ENCODE assay signal across 9 cellular contexts in the genomic region with DNA sequence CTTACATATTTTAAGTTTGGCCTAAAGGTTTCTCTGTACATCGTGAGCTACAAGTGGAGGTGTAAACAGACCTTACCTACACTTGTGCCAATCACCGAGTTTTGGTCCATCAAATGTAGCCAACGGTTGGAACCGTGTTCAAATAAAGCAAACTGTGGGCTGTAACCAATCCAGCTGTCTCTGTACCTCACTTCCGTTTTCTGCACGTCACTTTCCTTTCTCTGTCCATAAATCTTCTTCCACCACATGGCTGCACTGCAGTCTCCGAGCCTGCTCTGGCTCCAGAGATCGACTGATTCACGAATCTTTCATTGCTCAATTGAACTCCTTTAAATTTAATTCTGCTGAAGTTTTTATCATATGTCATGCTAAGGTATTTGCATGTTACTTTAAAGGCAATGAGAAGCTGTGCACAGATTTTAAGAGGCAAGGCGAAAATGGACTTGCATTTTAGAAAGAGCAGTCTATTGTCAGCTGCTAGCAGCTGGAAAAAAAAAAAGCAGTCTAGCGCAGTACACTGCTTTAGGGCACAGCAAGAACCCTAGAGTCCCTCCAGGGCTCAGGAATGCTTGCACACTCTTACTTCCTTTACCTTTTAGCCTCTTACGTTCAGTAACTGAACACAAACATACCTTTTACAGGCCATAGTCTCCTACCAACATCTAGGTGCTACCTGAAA. TPM values are rescaled to one million over a fixed set of nuclear protein-coding genes. Genes with fewer than 3 reads are reported as not detected.
DNase-seq lines count a peak whose midpoint lies in the region; ATAC-seq, FAIRE-seq and TF ChIP-seq lines count a peak whose summit lies in the region.
"Had no signal": no experiment of that assay in that cellular context is flagged by ENCODE, and none has a peak within 500 bp of the region (broad histone marks: within the 10 kb centered on the region; RNA-seq: fewer than 3 reads in every experiment).

No MANE protein-coding gene starts in this region.

- no peak for FAIRE-seq in K562 (lab: Jason Lieb, UNC)

- H3K18ac ChIP-seq in mesendoderm (ENCODE audit: low read length) = no peak overlapping the region

- H3K4me2 ChIP-seq in K562 (ENCODE audit: insufficient read depth, low read length) (no peak overlapping the region; the same call in 1 of the 2 replicates), mesendoderm (ENCODE audit: low read length) (no peak overlapping the region)

- H2BK5ac ChIP-seq in mesendoderm (ENCODE audit: low read length) = no peak overlapping the region

- in situ Hi-C loops in K562 (cut with MboI) = no loop called here

- H2AFZ ChIP-seq in K562 (ENCODE audit: low read depth, low read length) = peak overlapping the region; percentile 20; the same call in 1 of the 2 replicates

- no peak for TF ChIP-seq RAD21 in K562 (CRISPR knock-in tag; conservative IDR thresholded peaks at IDR 0.05 in 1 of 2, IDR thresholded peaks at IDR 0.05 in 1 of 2)

- no peak overlapping the region for H3K4me3 ChIP-seq in K562
- no peak overlapping the region for H3K4me3 ChIP-seq in mesendoderm (ENCODE audit: low read length)
- peak overlapping the region in 2 of 4 donors; percentile 1 to 7 for H3K4me3 ChIP-seq in upper lobe of left lung

- DNase-seq in Right ventricle myocardium superior (no peak), left cardiac atrium (no peak), K562 (ENCODE audit: extremely low read depth in 1 of 4, low spot score in 3 of 4) (no peak), mesendoderm (no peak), upper lobe of left lung (no peak)
- DNase-seq in activated CD8-positive, alpha-beta memory T cell treated with anti-CD3 and anti-CD28 coated beads, Interleukin-2, amount 50 U/mL, for 4 hours = no peak
- DNase-seq: activated CD4-positive, alpha-beta T cell treated with anti-CD3 and anti-CD28 coated beads, Interleukin-2, amount 50 U/mL, for 1 hour had no signal

- no peak overlapping the region for H2AK5ac ChIP-seq in mesendoderm (ENCODE audit: low read length)

- H3K27me3 ChIP-seq in K562 (ENCODE audit: control insufficient read depth in 2 of 2, insufficient read depth in 2 of 2, low read length in 2 of 2) (no peaks in the 10 kb centered on the region; a peak in 1 of 5 replicates), mesendoderm (ENCODE audit: insufficient read depth, low read length, poor library complexity) (no peaks in the 10 kb centered on the region), upper lobe of left lung (no peaks in the 10 kb centered on the region)

- H3K4ac ChIP-seq in mesendoderm (ENCODE audit: low read depth, low read length) = no peak overlapping the region

- no peak for TF ChIP-seq CTCF in K562 (IDR thresholded peaks at IDR 0.05 in 2 of 3, conservative IDR thresholded peaks at IDR 0.05 in 1 of 3; ENCODE audit: insufficient read depth in 2 of 3, low read depth in 1 of 3, low read length in 3 of 3)
- no peak for TF ChIP-seq CTCF in upper lobe of left lung (IDR thresholded peaks at IDR 0.05)

- no peaks in the 10 kb centered on the region for H3K79me2 ChIP-seq in K562 (ENCODE audit: control insufficient read depth, insufficient read depth, low read length)
- H3K79me2 ChIP-seq in mesendoderm (ENCODE audit: control insufficient read depth, insufficient read depth, low read length) = peaks cover 19% of the 10 kb centered on the region

- no peak overlapping the region for H2BK15ac ChIP-seq in mesendoderm (replicated peaks; ENCODE audit: low read depth)

- H3K4me1 ChIP-seq in K562 (replicated peaks in 1 of 2; ENCODE audit: control insufficient read depth in 2 of 2, insufficient read depth in 2 of 2, low read length in 2 of 2) (peaks cover 0 to 4% of the 10 kb centered on the region in 2 experiments; a peak in 2 of 5 replicates), mesendoderm (ENCODE audit: control insufficient read depth, low read depth, low read length) (peaks cover 14% of the 10 kb centered on the region), upper lobe of left lung (peaks cover 12 to 37% (median 21%) of the 10 kb centered on the region in 4 donors)

- no TSS peak for BruUV-seq in K562 (replicated peaks; lab: Mats Ljungman, UMichigan)

- ATAC-seq in Right ventricle myocardium superior (ENCODE audit: poor library complexity) (peak; percentile 26), left cardiac atrium (no peak), K562 (peak; percentile 39; the same call in 1 of the 3 replicates), upper lobe of left lung (ENCODE audit: low FRiP score in 2 of 2) (no peak), GM21786 (IDR thresholded peaks at IDR 0.05; ENCODE audit: unreplicated experiment) (no peak), HG03159 (IDR thresholded peaks at IDR 0.05; ENCODE audit: unreplicated experiment) (no peak)

- 9% methylated on average over 12 of the region's 12 CpGs for WGBS in K562 (ENCODE audit: insufficient coverage, low coverage, missing lambda C conversion rate)
- no CpG with 5 or more reads among the region's 12 CpGs for WGBS in mesendoderm (ENCODE audit: extremely low coverage, insufficient coverage, low lambda C conversion rate)
- WGBS in upper lobe of left lung, 2 donors = 49 to 53% methylated on average over 12 of the region's 12 CpGs

- TF ChIP-seq EP300 in K562 (IDR thresholded peaks at IDR 0.05; ENCODE audit: low read length) = no peak
- no peak for TF ChIP-seq EP300 in upper lobe of left lung (IDR thresholded peaks at IDR 0.05)

- no peaks in the 10 kb centered on the region for H3K9me3 ChIP-seq in K562 (replicated peaks; ENCODE audit: control insufficient read depth, insufficient read depth, low read depth, low read length)
- no peaks in the 10 kb centered on the region for H3K9me3 ChIP-seq in upper lobe of left lung

- H3K56ac ChIP-seq in mesendoderm (ENCODE audit: low read length) = peak overlapping the region; percentile 17

- H3K9me1 ChIP-seq in K562 (ENCODE audit: control insufficient read depth, insufficient read depth, low read length) = no peaks in the 10 kb centered on the region

- no peak overlapping the region for H3K9ac ChIP-seq in K562 (ENCODE audit: insufficient read depth in 1 of 2, low read depth in 2 of 2, low read length in 2 of 2)
- no peak overlapping the region for H3K9ac ChIP-seq in mesendoderm (ENCODE audit: low read length)

- H4K20me1 ChIP-seq in K562 (replicated peaks; ENCODE audit: control insufficient read depth, insufficient read depth, low read length) = no peaks in the 10 kb centered on the region

- H3K79me1 ChIP-seq in mesendoderm (ENCODE audit: low read length) = peaks cover 16% of the 10 kb centered on the region

- H4K8ac ChIP-seq in mesendoderm (ENCODE audit: low read depth, low read length) = no peak overlapping the region

- no peak for TF ChIP-seq POLR2A in K562 (conservative IDR thresholded peaks at IDR 0.05)
- TF ChIP-seq POLR2A in upper lobe of left lung (IDR thresholded peaks at IDR 0.05) = no peak

- H3K27ac ChIP-seq in K562 (ENCODE audit: extremely low read depth, low read depth, low read length) = no peak overlapping the region
- H3K27ac ChIP-seq in mesendoderm (ENCODE audit: low read depth, low read length) = no peak overlapping the region
- peak overlapping the region; percentile 11 to 84 (median 60) for H3K27ac ChIP-seq in upper lobe of left lung

- no peaks in the 10 kb centered on the region for H3K36me3 ChIP-seq in K562 (ENCODE audit: control insufficient read depth, insufficient read depth, low read length)
- H3K36me3 ChIP-seq in mesendoderm (ENCODE audit: control insufficient read depth, insufficient read depth, low read length) = peaks cover 1% of the 10 kb centered on the region
- no peaks in the 10 kb centered on the region for H3K36me3 ChIP-seq in upper lobe of left lung

- intact Hi-C loops in Right ventricle myocardium superior (cut with DNase I) (no loop called here), left cardiac atrium (cut with DNase I) (no loop called here), K562 (cut with micrococcal nuclease) (no loop called here)

- CTCF ChIA-PET in K562 (lab: Yijun Ruan, JAX; ENCODE audit: low intra/inter-chr PET ratio) = no interaction called here

- H3K23ac ChIP-seq in mesendoderm (ENCODE audit: low read length) = no peak overlapping the region

- H4K5ac ChIP-seq in mesendoderm (ENCODE audit: low read length) = no peak overlapping the region

- no peak overlapping the region for H2BK120ac ChIP-seq in mesendoderm (ENCODE audit: low read depth, low read length)

- POLR2A ChIA-PET in K562 (lab: Yijun Ruan, JAX) = no interaction called here

TF ChIP-seq in K562, 482 proteins besides CTCF, POLR2A, EP300 and RAD21 (continues in another document):
- TF ChIP-seq CREM (IDR thresholded peaks at IDR 0.05; ENCODE audit: low read depth) (peak; percentile 40; the same call in 1 of the 2 replicates), MYC (IDR thresholded peaks at IDR 0.05; ENCODE audit: low read depth, low read length) (0 out of 2 replicates have a peak, but pooled peaks have one; percentile 26), MYC (CRISPR knock-in tag; IDR thresholded peaks at IDR 0.05; ENCODE audit: borderline replicate concordance, low read depth) (no peak), MEIS2 (IDR thresholded peaks at IDR 0.05; ENCODE audit: partially characterized antibody) (peak; percentile 81), PTTG1 (tag; IDR thresholded peaks at IDR 0.05; ENCODE audit: low read depth) (no peak), PCBP2 (IDR thresholded peaks at IDR 0.05; ENCODE audit: low read depth, low read length, poor library complexity, severe bottlenecking) (no peak), SPI1 (IDR thresholded peaks at IDR 0.05; ENCODE audit: borderline replicate concordance, low read depth, low read length) (peak; percentile 63; the same call in 1 of the 2 replicates)

RNA-seq across cellular contexts. Expression of gene TTC39B, which starts 13.2 kb away (rescaled TPM):
- 1.3 TPM for total RNA-seq in Right ventricle myocardium superior
- 1 to 10 TPM; 2.9 to 4.8 TPM for total RNA-seq in left cardiac atrium
- 0.60 and 1.8 TPM in 2 replicates for total RNA-seq in K562 (2011; cell fraction: chromatin; rRNA removed; ENCODE audit: low replicate concordance)
- total RNA-seq in K562 (2011; cell fraction: nucleolus; rRNA removed) = 0.33 and 0.39 TPM in 2 replicates
- 0.61 and 0.95 TPM in 2 replicates for total RNA-seq in K562 (2011; cell fraction: nucleoplasm; rRNA removed)
- 0.82 and 0.91 TPM in 2 replicates for total RNA-seq in K562 (2014; rRNA removed)
- 1.1 and 1.3 TPM in 2 replicates for total RNA-seq in K562 (2014; rRNA removed; fragmentation: Illumina TruSeq; extraction: Trizol)
- total RNA-seq in K562 (2015; rRNA removed; fragmentation: Illumina TruSeq; extraction: Trizol) = 0.53 and 0.98 TPM in 2 replicates
- 1.2 and 1.5 TPM in 2 replicates for total RNA-seq in K562 (2021)
- 0.32 and 0.85 TPM in 2 replicates for polyA plus RNA-seq in K562 (2011; rRNA removed)
- polyA plus RNA-seq in K562 (2011; cell fraction: cytosol; rRNA removed) = 0.07 and 0.27 TPM in 2 replicates
- polyA plus RNA-seq in K562 (2011; cell fraction: nucleus; rRNA removed) = 0.11 and 0.66 TPM in 2 replicates
- 0.57 and 3.4 TPM in 2 replicates for polyA plus RNA-seq in K562 (2012)
- polyA plus RNA-seq in K562 (2014; fragmentation: Illumina TruSeq; extraction: Trizol) = 0.66 and 0.76 TPM in 2 replicates
- 1 to 10 TPM in 1 of 2 experiments, under 1 TPM in 1; 0.95 to 1.2 TPM for polyA plus RNA-seq in K562 (2014; fragmentation: Nextera tagmentation; extraction: Ambion mirVana)
- polyA plus RNA-seq in K562 (2014; rRNA removed) = 0.62 and 1.7 TPM in 2 replicates
- polyA minus RNA-seq in K562 (2011; rRNA and poly(A)+ RNA removed) = 1.3 and 1.5 TPM in 2 replicates
- polyA minus RNA-seq in K562 (2011; cell fraction: cytosol; rRNA and poly(A)+ RNA removed) = 0.19 and 0.55 TPM in 2 replicates
- polyA minus RNA-seq in K562 (2011; cell fraction: nucleus; rRNA and poly(A)+ RNA removed) = 0.40 and 1.00 TPM in 2 replicates
- polyA plus RNA-seq in mesendoderm (2013, experiment 1 of 2) = 8.6 TPM
- polyA plus RNA-seq in mesendoderm (2013, experiment 2 of 2) = 9.5 TPM
- 10 to 100 TPM; 16.7 to 35.7 (median 29.9) TPM for total RNA-seq in upper lobe of left lung

Comparison
In these comparisons a context has a peak if more than half of its experiments do, and no peak if none do; other contexts are left out.
1. ATAC-seq: peak in Right ventricle myocardium superior (single experiment) and K562 (single experiment); none in left cardiac atrium (0 of 2), upper lobe of left lung (0 of 2), GM21786 (single experiment) and HG03159 (single experiment).
2. H3K27ac ChIP-seq: peak in upper lobe of left lung (4 of 4); none in K562 (single experiment) and mesendoderm (single experiment).